13 cellular contexts compared by ENCODE assay signal in the genomic region with DNA sequence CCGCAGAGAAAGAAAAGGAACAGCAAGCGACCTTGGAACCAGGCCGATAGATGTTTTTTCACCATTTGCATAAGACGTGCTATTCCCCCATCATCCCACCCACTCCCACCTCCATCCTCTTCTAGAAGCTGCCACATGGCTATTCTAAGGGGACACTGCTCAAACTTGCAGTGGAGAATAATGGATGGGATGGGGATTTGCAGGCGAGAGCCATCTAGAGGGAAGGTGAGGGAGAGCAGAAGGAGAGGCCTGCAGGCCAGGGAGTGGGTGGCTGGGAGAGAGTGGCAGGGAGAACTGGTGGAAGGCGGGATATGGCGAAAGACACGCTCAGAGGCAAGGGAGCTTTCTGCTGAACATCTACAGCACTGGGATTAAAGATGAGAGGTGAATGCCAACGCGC.
DNase-seq lines count a peak whose midpoint lies in the region; ATAC-seq and TF ChIP-seq lines count a peak whose summit lies in the region.
"Had no signal": no experiment of that assay in that cellular context is flagged by ENCODE, and none has a peak within 500 bp of the region (broad histone marks: within the 10 kb centered on the region; RNA-seq: fewer than 3 reads in every experiment).

No MANE protein-coding gene starts in this region.

- H3K9ac ChIP-seq in smooth muscle cell (ENCODE audit: low read depth) = no peak overlapping the region

- no peaks in the 10 kb centered on the region for H3K79me2 ChIP-seq in smooth muscle cell (ENCODE audit: low read depth)

- H4K20me1 ChIP-seq in smooth muscle cell (ENCODE audit: low read depth) = no peaks in the 10 kb centered on the region

- WGBS in smooth muscle cell (ENCODE audit: low lambda C conversion rate) = 44% methylated on average over 10 of the region's 10 CpGs

- no peak overlapping the region for H3K4me2 ChIP-seq in smooth muscle cell

- H3K4me3 ChIP-seq in smooth muscle cell = no peak overlapping the region

- no peaks in the 10 kb centered on the region for H3K4me1 ChIP-seq in foreskin keratinocyte
- peaks cover 4% of the 10 kb centered on the region for H3K4me1 ChIP-seq in smooth muscle cell (ENCODE audit: low read depth)

- H3K27ac ChIP-seq in foreskin keratinocyte (no peak overlapping the region), smooth muscle cell (ENCODE audit: low read depth) (no peak overlapping the region)
- H3K27ac ChIP-seq: epithelial cell of prostate had no signal

- H2AFZ ChIP-seq in smooth muscle cell (ENCODE audit: low read depth) = no peak overlapping the region

- H3K27me3 ChIP-seq in foreskin keratinocyte = peaks cover 3% of the 10 kb centered on the region
- no peaks in the 10 kb centered on the region for H3K27me3 ChIP-seq in smooth muscle cell (ENCODE audit: low read depth)

- TF ChIP-seq CTCF in foreskin keratinocyte (conservative IDR thresholded peaks at IDR 0.05) (peak; percentile 54), smooth muscle cell (IDR thresholded peaks at IDR 0.05; ENCODE audit: borderline replicate concordance, insufficient read depth, poor library complexity, severe bottlenecking) (peak; percentile 19)

- H3K36me3 ChIP-seq in smooth muscle cell (ENCODE audit: low read depth) = no peaks in the 10 kb centered on the region

- DNase-seq in SHP77 (lab: John Stamatoyannopoulos, UW) = peak; percentile 8 to 25
- no peak for DNase-seq in SHP77 treated with DMSO at 0.1 percent for 48 hours (lab: John Stamatoyannopoulos, UW)
- DNase-seq in OCI-M1 (lab: John Stamatoyannopoulos, UW) = peak; percentile 6
- DNase-seq in foreskin keratinocyte = no peak
- no peak for DNase-seq in smooth muscle cell (lab: John Stamatoyannopoulos, UW; ENCODE audit: unreplicated experiment)
- DNase-seq in DMS153 (lab: John Stamatoyannopoulos, UW) = no peak
- DNase-seq: activated effector memory CD4-positive, alpha-beta T cell treated with Interleukin-2 at 50 U/mL for 16 hours; NCI-H1417 treated with DMSO at 0.1 percent for 48 hours; stimulated activated CD4-positive, alpha-beta T cell treated with anti-CD3 and anti-CD28 coated beads, Interleukin-4, amount 100 ng/mL, for 1 hour; T1000 had no signal

- peak; percentile 55 for ATAC-seq in foreskin keratinocyte
- ATAC-seq in HG03565 (IDR thresholded peaks at IDR 0.05; ENCODE audit: unreplicated experiment) = no peak
- no peak for ATAC-seq in HG02981 (IDR thresholded peaks at IDR 0.05; ENCODE audit: unreplicated experiment)

- no peaks in the 10 kb centered on the region for H3F3A ChIP-seq in smooth muscle cell (ENCODE audit: low read depth)

- no peaks in the 10 kb centered on the region for H3K9me3 ChIP-seq in smooth muscle cell (replicated peaks; ENCODE audit: low read depth)

Comparison
In these comparisons a context has a peak if more than half of its experiments do, and no peak if none do; other contexts are left out.
1. DNase-seq: peak in SHP77 (2 of 2) and OCI-M1 (single experiment); none in SHP77 treated with DMSO at 0.1 percent for 48 hours (single experiment), foreskin keratinocyte (0 of 2), smooth muscle cell (single experiment) and DMS153 (single experiment).